Comparison of ENCODE assay signal across 11 cellular contexts in genomic region chrX:38985375-38985774, GRCh38.
DNase-seq lines count a peak whose midpoint lies in the region; ATAC-seq, FAIRE-seq and TF ChIP-seq lines count a peak whose summit lies in the region.
"Had no signal": no experiment of that assay in that cellular context is flagged by ENCODE, and none has a peak within 500 bp of the region (broad histone marks: within the 10 kb centered on the region; RNA-seq: fewer than 3 reads in every experiment).

No MANE protein-coding gene starts in this region.

- H3K36me3 Mint-ChIP-seq in CD8-positive, alpha-beta T cell = no peaks in the 10 kb centered on the region

- BruUV-seq in PC-3 (replicated peaks; lab: Mats Ljungman, UMichigan) = no TSS peak

- H3K4me1 ChIP-seq in CD8-positive, alpha-beta T cell (ENCODE audit: insufficient read depth, low read length) = no peaks in the 10 kb centered on the region
- H3K4me1 ChIP-seq in PC-3 (ENCODE audit: insufficient read depth, low read length) (peaks cover 18% of the 10 kb centered on the region), esophagus squamous epithelium (no peaks in the 10 kb centered on the region)

- no peaks in the 10 kb centered on the region for H3K36me3 ChIP-seq in CD8-positive, alpha-beta T cell (ENCODE audit: insufficient read depth, low read length)
- H3K36me3 ChIP-seq in PC-3 (ENCODE audit: low read depth, low read length) = no peaks in the 10 kb centered on the region
- no peaks in the 10 kb centered on the region for H3K36me3 ChIP-seq in esophagus squamous epithelium
- H3K36me3 ChIP-seq: transverse colon had no signal

- H3K27me3 Mint-ChIP-seq in CD8-positive, alpha-beta T cell (ENCODE audit: low read depth) = no peaks in the 10 kb centered on the region

- no peaks in the 10 kb centered on the region for H3K79me2 ChIP-seq in PC-3 (ENCODE audit: low read length)

- no peak overlapping the region for H3K4me3 Mint-ChIP-seq in CD8-positive, alpha-beta T cell
- H3K4me3 Mint-ChIP-seq: neural crest cell had no signal

- H3K27ac Mint-ChIP-seq in CD8-positive, alpha-beta T cell = no peak overlapping the region

- no peaks in the 10 kb centered on the region for H3K27me3 ChIP-seq in CD8-positive, alpha-beta T cell (ENCODE audit: insufficient read depth, low read length)
- H3K27me3 ChIP-seq in PC-3 (ENCODE audit: low read length) (no peaks in the 10 kb centered on the region), esophagus squamous epithelium (no peaks in the 10 kb centered on the region)
- H3K27me3 ChIP-seq: transverse colon had no signal

- no peak overlapping the region for H3K27ac ChIP-seq in CD8-positive, alpha-beta T cell (ENCODE audit: low read depth, low read length)
- H3K27ac ChIP-seq in PC-3 (ENCODE audit: low read length) (no peak overlapping the region), esophagus squamous epithelium (no peak overlapping the region)
- H3K27ac ChIP-seq: transverse colon had no signal

- POLR2A ChIA-PET in CD8-positive, alpha-beta T cell (lab: Charles Lee) = no interaction called here
- POLR2A ChIA-PET in PC-3 (lab: Charles Lee; ENCODE audit: unreplicated experiment) = no interaction called here

- no peaks in the 10 kb centered on the region for H3K9me3 Mint-ChIP-seq in CD8-positive, alpha-beta T cell

- DNase-seq in CD8-positive, alpha-beta T cell = peak in 1 of 7 experiments; percentile 3
- peak; percentile 7 for DNase-seq in GM19239 (ENCODE audit: insufficient read length, low spot score)
- DNase-seq in PC-3 = peak; percentile 58
- no peak for DNase-seq in left ventricle myocardium superior
- no peak for DNase-seq in NCI-H1930 (lab: John Stamatoyannopoulos, UW)
- DNase-seq in esophagus squamous epithelium (lab: John Stamatoyannopoulos, UW) = no peak
- DNase-seq: activated effector memory CD4-positive, alpha-beta T cell treated with Interleukin-2 at 50 U/mL for 16 hours; transverse colon had no signal

- no peaks in the 10 kb centered on the region for H4K20me1 ChIP-seq in PC-3 (ENCODE audit: low read length)

- H3K4me3 ChIP-seq in CD8-positive, alpha-beta T cell (ENCODE audit: low read depth, low read length) = no peak overlapping the region
- H3K4me3 ChIP-seq in PC-3 (ENCODE audit: low read length) (no peak overlapping the region), esophagus squamous epithelium (no peak overlapping the region)
- H3K4me3 ChIP-seq: transverse colon had no signal

- 55 to 100% methylated on average over 1 to 3 of the region's 3 CpGs for WGBS in esophagus squamous epithelium, 2 donors

- H3K4me2 ChIP-seq in PC-3 (ENCODE audit: low read length) = no peak overlapping the region

- H3K9ac ChIP-seq in PC-3 (ENCODE audit: low read length) = no peak overlapping the region

- FAIRE-seq in GM19239 (lab: Jason Lieb, UNC) = peak; percentile 78

- peak; percentile 23 for ATAC-seq in CD8-positive, alpha-beta T cell
- ATAC-seq in PC-3 (peak; percentile 54), left ventricle myocardium superior (peak; percentile 35), GM18519 (IDR thresholded peaks at IDR 0.05; ENCODE audit: low FRiP score, unreplicated experiment) (no peak), HG03097 (IDR thresholded peaks at IDR 0.05; ENCODE audit: low FRiP score, unreplicated experiment) (no peak)

- no peak for TF ChIP-seq POLR2A in esophagus squamous epithelium (IDR thresholded peaks at IDR 0.05)

- H3F3A ChIP-seq in PC-3 (ENCODE audit: low read length, unreplicated experiment) = no peaks in the 10 kb centered on the region

- CTCF ChIA-PET in CD8-positive, alpha-beta T cell (lab: Charles Lee) = interaction anchor here (1.3 to 2.8 kb wide), 2 partner anchors 15 to 218 kb away, joined by 3 to 15 read pairs; no protein-coding TSS in a partner anchor
- CTCF ChIA-PET in PC-3 (lab: Charles Lee) = no interaction called here

- H3K9me3 ChIP-seq in CD8-positive, alpha-beta T cell (ENCODE audit: low read length) = no peaks in the 10 kb centered on the region
- H3K9me3 ChIP-seq in PC-3 (ENCODE audit: low read length) (no peaks in the 10 kb centered on the region), esophagus squamous epithelium (no peaks in the 10 kb centered on the region)
- H3K9me3 ChIP-seq: transverse colon had no signal

- H3K4me1 Mint-ChIP-seq in CD8-positive, alpha-beta T cell (ENCODE audit: low read depth) = peaks cover 5% of the 10 kb centered on the region
- H3K4me1 Mint-ChIP-seq: neural crest cell had no signal

- no peak overlapping the region for H2AFZ ChIP-seq in PC-3 (ENCODE audit: low read length)

- TF ChIP-seq CTCF in CD8-positive, alpha-beta T cell (IDR thresholded peaks at IDR 0.05) = no peak
- peak; percentile 60 for TF ChIP-seq CTCF in PC-3 (conservative IDR thresholded peaks at IDR 0.05; ENCODE audit: low read depth, low read length)
- TF ChIP-seq CTCF in esophagus squamous epithelium (IDR thresholded peaks at IDR 0.05) = peak in 1 of 6 experiments; percentile 22

- no peaks in the 10 kb centered on the region for H3K9me2 ChIP-seq in PC-3 (replicated peaks; ENCODE audit: low read length)

- intact Hi-C loops in CD8-positive, alpha-beta T cell (cut with DNase I, micrococcal nuclease) = loop anchor here (1.0 to 10.0 kb wide), 5 partner anchors 169 to 257 kb away; no protein-coding TSS in a partner anchor
- intact Hi-C loops in PC-3 (cut with micrococcal nuclease) (loop anchor here (1.0 to 5.0 kb wide), 3 partner anchors 181 to 233 kb away; no protein-coding TSS in a partner anchor), left ventricle myocardium superior (cut with micrococcal nuclease) (loop anchor here (10.0 kb wide), 1 partner anchor 181 kb away; the partner anchor contains the start of gene MID1IP1), esophagus squamous epithelium (cut with DNase I) (no loop called here)

Comparison
In these comparisons a context has a peak if more than half of its experiments do, and no peak if none do; other contexts are left out.
1. ATAC-seq: peak in CD8-positive, alpha-beta T cell (single experiment), PC-3 (single experiment) and left ventricle myocardium superior (single experiment); none in GM18519 (single experiment) and HG03097 (single experiment).
2. DNase-seq: peak in GM19239 (single experiment) and PC-3 (single experiment); none in left ventricle myocardium superior (single experiment), NCI-H1930 (0 of 2) and esophagus squamous epithelium (single experiment).